12 cellular contexts compared by ENCODE assay signal in genomic region chr2:179059026-179059680, GRCh38. TPM values are rescaled to one million over a fixed set of nuclear protein-coding genes. Genes with fewer than 3 reads are reported as not detected.
DNase-seq lines count a peak whose midpoint lies in the region; ATAC-seq and TF ChIP-seq lines count a peak whose summit lies in the region.
"Had no signal": no experiment of that assay in that cellular context is flagged by ENCODE, and none has a peak within 500 bp of the region (broad histone marks: within the 10 kb centered on the region; RNA-seq: fewer than 3 reads in every experiment).

No MANE protein-coding gene starts in this region.

- no peak for TF ChIP-seq EP300 in transverse colon (IDR thresholded peaks at IDR 0.05; ENCODE audit: low read depth)

- WGBS in neuronal stem cell (ENCODE audit: extremely low coverage in 2 of 2, insufficient read length in 2 of 2, insufficient replicate concordance in 1 of 2), 2 donors = no CpG with 5 or more reads among the region's 1 CpG
- 81 to 83% methylated on average over 1 of the region's 1 CpG for WGBS in transverse colon (ENCODE audit: low coverage in 1 of 2), 2 donors

- no peaks in the 10 kb centered on the region for H3K79me2 ChIP-seq in MM.1S (ENCODE audit: low read length)

- DNase-seq in MM.1S (peak; percentile 17), neuronal stem cell (ENCODE audit: low spot score) (peak; percentile 31), transverse colon (no peak)
- DNase-seq in activated naive CD4-positive, alpha-beta T cell treated with anti-CD3 and anti-CD28 coated beads, Interleukin-2, amount 10 ng/mL, durations not matched to agents 7 days and 5 days = no peak
- DNase-seq: activated CD4-positive, alpha-beta memory T cell treated with anti-CD3 and anti-CD28 coated beads for 36 hours; Karpas-422; left colon had no signal

- H3K9me2 ChIP-seq in MM.1S (replicated peaks; ENCODE audit: insufficient read depth, low read length) = no peaks in the 10 kb centered on the region

- H3K27ac ChIP-seq in MM.1S (ENCODE audit: low read length) (peak overlapping the region; percentile 12; the same call in 1 of the 2 replicates), neuronal stem cell (replicated peaks; ENCODE audit: low read length) (peak overlapping the region; percentile 92), transverse colon (no peak overlapping the region)
- H3K27ac ChIP-seq: PC-9 had no signal

- H3K4me2 ChIP-seq in MM.1S (ENCODE audit: low read depth, low read length) = 0 out of 2 replicates have a peak overlapping the region, but pooled peaks have one; percentile 31
- no peak overlapping the region for H3K4me2 ChIP-seq in neuronal stem cell (ENCODE audit: insufficient read depth, low read length, poor library complexity, severe bottlenecking)

- no peak overlapping the region for H2BK5ac ChIP-seq in neuronal stem cell (ENCODE audit: low read length)

- no peaks in the 10 kb centered on the region for H4K20me1 ChIP-seq in MM.1S (ENCODE audit: insufficient read depth, low read length)

- TF ChIP-seq CTCF in MM.1S (IDR thresholded peaks at IDR 0.05; ENCODE audit: low read length) (no peak), transverse colon (IDR thresholded peaks at IDR 0.05) (no peak)

- no peak for TF ChIP-seq POLR2A in transverse colon (IDR thresholded peaks at IDR 0.05)

- H3K4me3 ChIP-seq in MM.1S (ENCODE audit: low read length) (no peak overlapping the region), neuronal stem cell (ENCODE audit: low read length in 2 of 2) (no peak overlapping the region), transverse colon (no peak overlapping the region)
- H3K4me3 ChIP-seq: ascending aorta, PC-9 had no signal

- CTCF ChIA-PET in activated naive CD4-positive, alpha-beta T cell treated with anti-CD3 and anti-CD28 coated beads, Interleukin-2, amount 10 ng/mL, durations not matched to agents 7 days and 5 days (lab: Charles Lee) = interaction anchor here (1.0 kb wide), 1 partner anchor 40 kb away, joined by 4 read pairs; no protein-coding TSS in a partner anchor

- H3K4me3 Mint-ChIP-seq in activated naive CD4-positive, alpha-beta T cell treated with anti-CD3 and anti-CD28 coated beads, Interleukin-2, amount 10 ng/mL, durations not matched to agents 7 days and 5 days = no peak overlapping the region
- H3K4me3 Mint-ChIP-seq: activated CD4-positive, alpha-beta memory T cell treated with anti-CD3 and anti-CD28 coated beads for 36 hours had no signal

- no peak overlapping the region for H2BK120ac ChIP-seq in neuronal stem cell (ENCODE audit: low read depth, low read length)

- H4K91ac ChIP-seq in neuronal stem cell (ENCODE audit: low read depth, low read length, poor library complexity) = no peak overlapping the region

- H2AFZ ChIP-seq in MM.1S (ENCODE audit: low read length) = no peak overlapping the region
- H2AFZ ChIP-seq in neuronal stem cell (ENCODE audit: low read length) = no peak overlapping the region
- H2AFZ ChIP-seq: PC-9 had no signal

- no peaks in the 10 kb centered on the region for H3K79me1 ChIP-seq in neuronal stem cell (ENCODE audit: low read depth, low read length)

- H3F3A ChIP-seq in MM.1S (ENCODE audit: insufficient read depth, low read length) = peaks cover 4% of the 10 kb centered on the region; the same call in 1 of the 2 replicates

- H3K36me3 Mint-ChIP-seq in activated naive CD4-positive, alpha-beta T cell treated with anti-CD3 and anti-CD28 coated beads, Interleukin-2, amount 10 ng/mL, durations not matched to agents 7 days and 5 days = peaks cover 2% of the 10 kb centered on the region
- H3K36me3 Mint-ChIP-seq: activated CD4-positive, alpha-beta memory T cell treated with anti-CD3 and anti-CD28 coated beads for 36 hours had no signal

- H3K27me3 Mint-ChIP-seq in activated naive CD4-positive, alpha-beta T cell treated with anti-CD3 and anti-CD28 coated beads, Interleukin-2, amount 10 ng/mL, durations not matched to agents 7 days and 5 days = peaks cover 5% of the 10 kb centered on the region
- H3K27me3 Mint-ChIP-seq: activated CD4-positive, alpha-beta memory T cell treated with anti-CD3 and anti-CD28 coated beads for 36 hours had no signal

- peaks cover 10% of the 10 kb centered on the region; the same call in 1 of the 2 replicates for H3K4me1 ChIP-seq in MM.1S (ENCODE audit: low read length)
- H3K4me1 ChIP-seq in neuronal stem cell (ENCODE audit: control insufficient read depth in 2 of 2, insufficient read depth in 1 of 2, low read depth in 1 of 2, low read length in 2 of 2) = peaks cover 0 to 18% of the 10 kb centered on the region in 2 donors
- H3K4me1 ChIP-seq in transverse colon = peaks cover 0 to 7% (median 0%) of the 10 kb centered on the region in 4 donors

- in situ Hi-C loops in transverse colon (cut with MboI; ENCODE audit: low pct_ligation_motif_present in 1 of 4, low pct_unique_long_range_greater_than_20kb in 1 of 4, low sequenced_read_pairs in 3 of 4) = no loop called here

- H2AK5ac ChIP-seq in neuronal stem cell (ENCODE audit: low read depth, low read length) = no peak overlapping the region

- H3K36me3 ChIP-seq in MM.1S (replicated peaks; ENCODE audit: insufficient read depth, low read length) = no peaks in the 10 kb centered on the region
- H3K36me3 ChIP-seq in neuronal stem cell (replicated peaks in 1 of 2; ENCODE audit: control insufficient read depth in 2 of 2, insufficient read depth in 2 of 2, low read length in 2 of 2) = no peaks in the 10 kb centered on the region
- H3K36me3 ChIP-seq in transverse colon = no peaks in the 10 kb centered on the region
- H3K36me3 ChIP-seq: ascending aorta had no signal

- H3K9me3 ChIP-seq in MM.1S (replicated peaks; ENCODE audit: insufficient read depth, low read length) = no peaks in the 10 kb centered on the region
- no peaks in the 10 kb centered on the region for H3K9me3 ChIP-seq in neuronal stem cell (replicated peaks in 1 of 2; ENCODE audit: control insufficient read depth in 2 of 2, insufficient read depth in 1 of 2, low read depth in 1 of 2, low read length in 2 of 2)
- no peaks in the 10 kb centered on the region for H3K9me3 ChIP-seq in transverse colon
- H3K9me3 ChIP-seq: ascending aorta had no signal

- intact Hi-C loops in transverse colon (cut with DNase I; ENCODE audit: low total_unique reads) = no loop called here

- H3K18ac ChIP-seq in neuronal stem cell (ENCODE audit: low read length) = no peak overlapping the region

- H3K27ac Mint-ChIP-seq in activated naive CD4-positive, alpha-beta T cell treated with anti-CD3 and anti-CD28 coated beads, Interleukin-2, amount 10 ng/mL, durations not matched to agents 7 days and 5 days = no peak overlapping the region
- H3K27ac Mint-ChIP-seq: activated CD4-positive, alpha-beta memory T cell treated with anti-CD3 and anti-CD28 coated beads for 36 hours had no signal

- ATAC-seq in GM19328 (IDR thresholded peaks at IDR 0.05; ENCODE audit: unreplicated experiment) (peak; percentile 58), HG02678 (IDR thresholded peaks at IDR 0.05; ENCODE audit: unreplicated experiment) (peak; percentile 88), HG03469 (IDR thresholded peaks at IDR 0.05; ENCODE audit: unreplicated experiment) (no peak)
- ATAC-seq: left colon had no signal

- H2BK15ac ChIP-seq in neuronal stem cell (ENCODE audit: low read length) = no peak overlapping the region

- no peak overlapping the region for H4K8ac ChIP-seq in neuronal stem cell (ENCODE audit: low read depth, low read length)

- H3K27me3 ChIP-seq in MM.1S (replicated peaks; ENCODE audit: insufficient read depth, low read length) = no peaks in the 10 kb centered on the region
- no peaks in the 10 kb centered on the region for H3K27me3 ChIP-seq in neuronal stem cell (ENCODE audit: control insufficient read depth in 3 of 3, insufficient read depth in 3 of 3, low read depth in 1 of 3, low read length in 3 of 3)
- H3K27me3 ChIP-seq in transverse colon = no peaks in the 10 kb centered on the region
- H3K27me3 ChIP-seq: ascending aorta had no signal

- no peaks in the 10 kb centered on the region for H3K4me1 Mint-ChIP-seq in activated naive CD4-positive, alpha-beta T cell treated with anti-CD3 and anti-CD28 coated beads, Interleukin-2, amount 10 ng/mL, durations not matched to agents 7 days and 5 days

- H3K9me3 Mint-ChIP-seq in activated naive CD4-positive, alpha-beta T cell treated with anti-CD3 and anti-CD28 coated beads, Interleukin-2, amount 10 ng/mL, durations not matched to agents 7 days and 5 days = no peaks in the 10 kb centered on the region
- H3K9me3 Mint-ChIP-seq: activated CD4-positive, alpha-beta memory T cell treated with anti-CD3 and anti-CD28 coated beads for 36 hours had no signal

- no peak overlapping the region for H3K14ac ChIP-seq in neuronal stem cell (ENCODE audit: low read length)

- no peak overlapping the region for H2BK12ac ChIP-seq in neuronal stem cell (ENCODE audit: low read length)

- no peak overlapping the region for H3K23ac ChIP-seq in neuronal stem cell (ENCODE audit: low read depth, low read length, poor library complexity)

- H3K9ac ChIP-seq in MM.1S (ENCODE audit: low read length) (no peak overlapping the region), neuronal stem cell (ENCODE audit: low read depth, low read length, poor library complexity) (no peak overlapping the region)

- no peak overlapping the region for H3K4ac ChIP-seq in neuronal stem cell (ENCODE audit: low read length)

RNA-seq across cellular contexts. Expression of gene CCDC141, which starts 9.2 kb away (rescaled TPM):
- polyA plus RNA-seq in neuronal stem cell (2013, experiment 1 of 2) = 0.17 TPM
- 0.18 TPM for polyA plus RNA-seq in neuronal stem cell (2013, experiment 2 of 2)
- 1 to 10 TPM in 3 of 4 donors, under 1 TPM in 1; 0.40 to 8.6 (median 2.4) TPM for total RNA-seq in transverse colon
- total RNA-seq: PC-9 had no signal

Comparison
In these comparisons a context has a peak if more than half of its experiments do, and no peak if none do; other contexts are left out.
1. DNase-seq: peak in MM.1S (single experiment) and neuronal stem cell (single experiment); none in transverse colon (single experiment) and activated naive CD4-positive, alpha-beta T cell treated with anti-CD3 and anti-CD28 coated beads, Interleukin-2, amount 10 ng/mL, durations not matched to agents 7 days and 5 days (single experiment).
2. H3K27ac ChIP-seq: peak in MM.1S (single experiment) and neuronal stem cell (single experiment); none in transverse colon (0 of 4).